25 cellular contexts compared by ENCODE assay signal in genomic region chr6:161237176-161237575, GRCh38. TPM values are rescaled to one million over a fixed set of nuclear protein-coding genes. Genes with fewer than 3 reads are reported as not detected.
DNase-seq lines count a peak whose midpoint lies in the region; ATAC-seq, FAIRE-seq and TF ChIP-seq lines count a peak whose summit lies in the region.
"Had no signal": no experiment of that assay in that cellular context is flagged by ENCODE, and none has a peak within 500 bp of the region (broad histone marks: within the 10 kb centered on the region; RNA-seq: fewer than 3 reads in every experiment).

No MANE protein-coding gene starts in this region.

- no peaks in the 10 kb centered on the region for H3K36me3 ChIP-seq in astrocyte (ENCODE audit: insufficient read depth, low read length)

- TF ChIP-seq CTCF in astrocyte (IDR thresholded peaks at IDR 0.05; ENCODE audit: insufficient read depth, low read depth, low read length) (no peak), omental fat pad (IDR thresholded peaks at IDR 0.05) (no peak)

- H4K20me1 ChIP-seq in astrocyte (ENCODE audit: insufficient read depth, low read length) = peaks cover 36% of the 10 kb centered on the region

- H2AFZ ChIP-seq in astrocyte (ENCODE audit: low read depth, low read length) = no peak overlapping the region
- H2AFZ ChIP-seq: GM23248 had no signal

- peak overlapping the region; percentile 36 for H3K27ac Mint-ChIP-seq in activated T-cell treated with anti-CD3 and anti-CD28 coated beads, Interleukin-2, amount 50 U/mL, for 72 hours
- no peak overlapping the region for H3K27ac Mint-ChIP-seq in activated T-cell treated with anti-CD3 and anti-CD28 coated beads, Interleukin-2, amount 50 U/mL, for 24 hours
- no peak overlapping the region for H3K27ac Mint-ChIP-seq in astrocyte (ENCODE audit: unreplicated experiment)
- H3K27ac Mint-ChIP-seq: B cell; CD4-positive, CD25-positive, alpha-beta regulatory T cell; CD8-positive, alpha-beta T cell had no signal

- no peak overlapping the region for H3K4me3 Mint-ChIP-seq in activated T-cell treated with anti-CD3 and anti-CD28 coated beads, Interleukin-2, amount 50 U/mL, for 72 hours
- no peak overlapping the region for H3K4me3 Mint-ChIP-seq in activated T-cell treated with anti-CD3 and anti-CD28 coated beads, Interleukin-2, amount 50 U/mL, for 24 hours
- no peak overlapping the region for H3K4me3 Mint-ChIP-seq in astrocyte (ENCODE audit: unreplicated experiment)
- H3K4me3 Mint-ChIP-seq: B cell; CD4-positive, CD25-positive, alpha-beta regulatory T cell; CD8-positive, alpha-beta T cell had no signal

- no peak for DNase-seq in activated T-cell treated with anti-CD3 and anti-CD28 coated beads, Interleukin-2, amount 50 U/mL, for 72 hours
- DNase-seq in activated T-cell treated with anti-CD3 and anti-CD28 coated beads, Interleukin-2, amount 50 U/mL, for 24 hours = no peak
- DNase-seq in astrocyte (ENCODE audit: low read depth) (peak; percentile 47), renal cortical epithelial cell (ENCODE audit: low read depth) (peak; percentile 53), omental fat pad (ENCODE audit: low spot score) (no peak), anterior cingulate cortex (lab: John Stamatoyannopoulos, UW) (no peak)
- DNase-seq in stimulated activated CD4-positive, alpha-beta T cell treated with anti-CD3 and anti-CD28 coated beads, Interleukin-4, amount 100 ng/mL, for 1 hour = no peak
- DNase-seq: Caco-2; CD4-positive, CD25-positive, alpha-beta regulatory T cell; CD8-positive, alpha-beta T cell; DMS153; DND-41; EL; GDM1; GM23248; H7; HCEC 1CT had no signal

- peaks cover 62% of the 10 kb centered on the region for H3K79me2 ChIP-seq in astrocyte (ENCODE audit: insufficient read depth, low read length)

- H3K27me3 Mint-ChIP-seq in activated T-cell treated with anti-CD3 and anti-CD28 coated beads, Interleukin-2, amount 50 U/mL, for 72 hours (ENCODE audit: low read depth) = no peaks in the 10 kb centered on the region
- H3K27me3 Mint-ChIP-seq in activated T-cell treated with anti-CD3 and anti-CD28 coated beads, Interleukin-2, amount 50 U/mL, for 24 hours = no peaks in the 10 kb centered on the region
- H3K27me3 Mint-ChIP-seq in astrocyte (ENCODE audit: low read depth, unreplicated experiment) = no peaks in the 10 kb centered on the region
- H3K27me3 Mint-ChIP-seq: B cell; CD4-positive, CD25-positive, alpha-beta regulatory T cell had no signal

- peaks cover 4 to 7% of the 10 kb centered on the region in 2 donors for H3K36me3 Mint-ChIP-seq in activated T-cell treated with anti-CD3 and anti-CD28 coated beads, Interleukin-2, amount 50 U/mL, for 72 hours (ENCODE audit: insufficient read depth in 2 of 2)
- peaks cover 2% of the 10 kb centered on the region for H3K36me3 Mint-ChIP-seq in activated T-cell treated with anti-CD3 and anti-CD28 coated beads, Interleukin-2, amount 50 U/mL, for 24 hours (ENCODE audit: low read depth)
- H3K36me3 Mint-ChIP-seq in astrocyte (ENCODE audit: low read depth, unreplicated experiment) = peaks cover 7% of the 10 kb centered on the region
- H3K36me3 Mint-ChIP-seq: CD4-positive, CD25-positive, alpha-beta regulatory T cell; CD8-positive, alpha-beta T cell had no signal

- H3K27me3 ChIP-seq in astrocyte (ENCODE audit: insufficient read depth, low read length) = no peaks in the 10 kb centered on the region
- H3K27me3 ChIP-seq: BLaER1 had no signal

- FAIRE-seq in astrocyte (lab: Jason Lieb, UNC) = no peak
- FAIRE-seq: A204.1, GM12878, GM19239, H1 had no signal

- H3K4me1 Mint-ChIP-seq in activated T-cell treated with anti-CD3 and anti-CD28 coated beads, Interleukin-2, amount 50 U/mL, for 72 hours (ENCODE audit: low read depth) = peaks cover 28% of the 10 kb centered on the region
- H3K4me1 Mint-ChIP-seq in activated T-cell treated with anti-CD3 and anti-CD28 coated beads, Interleukin-2, amount 50 U/mL, for 24 hours (ENCODE audit: low read depth) = peaks cover 16% of the 10 kb centered on the region
- H3K4me1 Mint-ChIP-seq in astrocyte (ENCODE audit: low read depth, unreplicated experiment) = peaks cover 32% of the 10 kb centered on the region

- H3K4me3 ChIP-seq in astrocyte (ENCODE audit: insufficient read depth, low read depth, low read length) = no peak overlapping the region
- H3K4me3 ChIP-seq: BLaER1, GM12878, GM23248 had no signal

- no peak overlapping the region for H3K9ac ChIP-seq in astrocyte (ENCODE audit: low read length)
- H3K9ac ChIP-seq: BLaER1, GM23248 had no signal

- peaks cover 14% of the 10 kb centered on the region for H3K4me1 ChIP-seq in astrocyte (ENCODE audit: insufficient read depth, low read length)
- H3K4me1 ChIP-seq: Caco-2 had no signal

- H3K27ac ChIP-seq in astrocyte (ENCODE audit: low read depth, low read length) = no peak overlapping the region
- H3K27ac ChIP-seq: 22Rv1, BLaER1, C4-2B, GM23248 had no signal

- ATAC-seq in activated T-cell treated with anti-CD3 and anti-CD28 coated beads, Interleukin-2, amount 50 U/mL, for 72 hours (replicated peaks in 1 of 2) = no peak
- no peak for ATAC-seq in omental fat pad (ENCODE audit: low FRiP score)
- ATAC-seq: CD8-positive, alpha-beta T cell had no signal

- no peak overlapping the region for H3K4me2 ChIP-seq in astrocyte (ENCODE audit: low read length)
- H3K4me2 ChIP-seq: BLaER1 had no signal

- peaks cover 0 to 4% of the 10 kb centered on the region in 2 donors for H3K9me3 Mint-ChIP-seq in activated T-cell treated with anti-CD3 and anti-CD28 coated beads, Interleukin-2, amount 50 U/mL, for 72 hours
- no peaks in the 10 kb centered on the region for H3K9me3 Mint-ChIP-seq in activated T-cell treated with anti-CD3 and anti-CD28 coated beads, Interleukin-2, amount 50 U/mL, for 24 hours
- H3K9me3 Mint-ChIP-seq in astrocyte (ENCODE audit: unreplicated experiment) = no peaks in the 10 kb centered on the region
- H3K9me3 Mint-ChIP-seq: CD8-positive, alpha-beta T cell had no signal

- no peaks in the 10 kb centered on the region for H3K9me3 ChIP-seq in astrocyte (ENCODE audit: insufficient read depth, low read depth, low read length)
- H3K9me3 ChIP-seq: Caco-2 had no signal

RNA-seq across cellular contexts. Expression of gene AGPAT4, which starts 36.7 kb away (rescaled TPM):
- total RNA-seq in activated T-cell treated with anti-CD3 and anti-CD28 coated beads, Interleukin-2, amount 50 U/mL, for 72 hours = 1 to 10 TPM; 8.0 to 9.5 TPM
- 27.2 and 27.9 TPM in 2 replicates for total RNA-seq in astrocyte
- 13.5 and 19.0 TPM in 2 replicates for total RNA-seq in renal cortical epithelial cell
- total RNA-seq in omental fat pad = 10 to 100 TPM in 2 of 4 donors, 1 to 10 TPM in 2; 7.2 to 20.2 (median 12.5) TPM

Comparison
In these comparisons a context has a peak if more than half of its experiments do, and no peak if none do; other contexts are left out.
1. DNase-seq: peak in astrocyte (single experiment) and renal cortical epithelial cell (single experiment); none in activated T-cell treated with anti-CD3 and anti-CD28 coated beads, Interleukin-2, amount 50 U/mL, for 72 hours (0 of 2), activated T-cell treated with anti-CD3 and anti-CD28 coated beads, Interleukin-2, amount 50 U/mL, for 24 hours (single experiment), omental fat pad (single experiment), stimulated activated CD4-positive, alpha-beta T cell treated with anti-CD3 and anti-CD28 coated beads, Interleukin-4, amount 100 ng/mL, for 1 hour (single experiment) and anterior cingulate cortex (0 of 58).